ENCODE assay signal across 8 cellular contexts in genomic region chr2:165469417-165469816, GRCh38. TPM values are rescaled to one million over a fixed set of nuclear protein-coding genes. Genes with fewer than 3 reads are reported as not detected.
A peak's percentile ranks its signal among the peaks of the same experiment; 100 is the strongest.
DNase-seq lines count a peak whose midpoint lies in the region; ATAC-seq and TF ChIP-seq lines count a peak whose summit lies in the region.

Gene CSRNP3, plus strand, starts transcription at chr2:165469698. Its CDS starts 125,368 bp downstream, at chr2:165595066.

- no peak for ATAC-seq in GM18867 (IDR thresholded peaks at IDR 0.05; ENCODE audit: unreplicated experiment)
- ATAC-seq in naive thymus-derived CD8-positive, alpha-beta T cell = no peak
- no peak for ATAC-seq in HG03280 (IDR thresholded peaks at IDR 0.05; ENCODE audit: unreplicated experiment)

- peak within 1 kb of the TSS; percentile 45 for H3K9ac ChIP-seq in mucosa of stomach (ENCODE audit: low read length)

- no peaks in the 10 kb centered on the region for H3K36me3 ChIP-seq in mucosa of stomach (ENCODE audit: control insufficient read depth, insufficient read depth, low read length)

- no peak within 1 kb of the TSS for H3K4me3 Mint-ChIP-seq in naive thymus-derived CD8-positive, alpha-beta T cell

- H3K27me3 Mint-ChIP-seq in naive thymus-derived CD8-positive, alpha-beta T cell = peaks cover 0 to 6% (median 0%) of the 10 kb centered on the region in 5 donors

- no peak within 1 kb of the TSS for H3K27ac Mint-ChIP-seq in naive thymus-derived CD8-positive, alpha-beta T cell

- no peaks in the 10 kb centered on the region for H3K36me3 Mint-ChIP-seq in naive thymus-derived CD8-positive, alpha-beta T cell

- H3K4me3 ChIP-seq in fibroblast of mammary gland (ENCODE audit: control insufficient read depth, low read depth, low read length) = peak within 1 kb of the TSS; percentile 69
- H3K4me3 ChIP-seq in mucosa of stomach (ENCODE audit: low read length) = peak within 1 kb of the TSS; percentile 31

- TF ChIP-seq CTCF in fibroblast of mammary gland (conservative IDR thresholded peaks at IDR 0.05; ENCODE audit: control insufficient read depth, insufficient read depth, low read depth, low read length) = no peak

- no peaks in the 10 kb centered on the region for H3K9me3 Mint-ChIP-seq in naive thymus-derived CD8-positive, alpha-beta T cell

- no peaks in the 10 kb centered on the region for H3K4me1 Mint-ChIP-seq in naive thymus-derived CD8-positive, alpha-beta T cell

- no peaks in the 10 kb centered on the region for H3K4me1 ChIP-seq in mucosa of stomach (ENCODE audit: control insufficient read depth, insufficient read depth, low read length)

- no peaks in the 10 kb centered on the region for H3K9me3 ChIP-seq in mucosa of stomach (ENCODE audit: control insufficient read depth, low read length)

- POLR2A ChIA-PET in naive thymus-derived CD8-positive, alpha-beta T cell (lab: Charles Lee) = no interaction called here

- no peaks in the 10 kb centered on the region for H3K27me3 ChIP-seq in mucosa of stomach (ENCODE audit: control insufficient read depth, insufficient read depth, low read length)

- DNase-seq in HS-5 (ENCODE audit: low read depth) (peak; percentile 67), SHP77 (lab: John Stamatoyannopoulos, UW) (peak; percentile 79 to 86), fibroblast of mammary gland (ENCODE audit: low read depth) (peak; percentile 87)
- no peak for DNase-seq in naive thymus-derived CD8-positive, alpha-beta T cell
- no peak for DNase-seq in stimulated activated CD4-positive, alpha-beta T cell treated with anti-CD3 and anti-CD28 coated beads, Interleukin-4, amount 100 ng/mL, for 24 hours

RNA-seq across cellular contexts. Expression of gene CSRNP3, which starts in this region (rescaled TPM):
- total RNA-seq in naive thymus-derived CD8-positive, alpha-beta T cell = not detected
- polyA plus RNA-seq in naive thymus-derived CD8-positive, alpha-beta T cell = not detected

Comparison
In these comparisons a context has a peak if more than half of its experiments do, and no peak if none do; other contexts are left out.
1. DNase-seq: peak in HS-5 (single experiment), SHP77 (2 of 2) and fibroblast of mammary gland (single experiment); none in naive thymus-derived CD8-positive, alpha-beta T cell (0 of 10) and stimulated activated CD4-positive, alpha-beta T cell treated with anti-CD3 and anti-CD28 coated beads, Interleukin-4, amount 100 ng/mL, for 24 hours (single experiment).